8 cellular contexts compared by ENCODE assay signal in the genomic region with DNA sequence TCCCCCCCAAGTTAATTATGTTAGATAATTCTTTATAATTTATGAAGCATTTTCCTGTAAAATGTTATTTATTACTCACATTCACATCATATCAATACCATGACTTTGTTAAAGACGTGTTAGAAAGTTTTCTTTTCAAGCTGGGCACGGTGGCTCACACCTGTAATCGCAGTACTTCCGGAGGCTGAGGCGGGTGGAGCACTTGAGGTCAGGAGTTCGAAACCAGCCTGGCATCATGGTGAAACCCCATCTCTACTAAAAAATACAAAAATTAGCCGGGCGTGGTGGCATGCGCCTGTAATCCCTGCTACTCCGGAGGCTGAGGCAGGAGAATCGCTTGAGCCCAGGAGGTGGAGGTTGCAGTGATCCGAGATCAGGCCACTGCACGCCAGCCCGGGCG. TPM values are rescaled to one million over a fixed set of nuclear protein-coding genes. Genes with fewer than 3 reads are reported as not detected.
A peak's percentile ranks its signal among the peaks of the same experiment; 100 is the strongest.
DNase-seq lines count a peak whose midpoint lies in the region; ATAC-seq, FAIRE-seq and TF ChIP-seq lines count a peak whose summit lies in the region.
"Not testable (repeated sequence)": the region's sequence is repeated elsewhere in the genome, so short reads cannot be mapped to it uniquely, and the experiment has no call there.
"Had no signal": no experiment of that assay in that cellular context is flagged by ENCODE, and none has a peak within 500 bp of the region (broad histone marks: within the 10 kb centered on the region; RNA-seq: fewer than 3 reads in every experiment).

No MANE protein-coding gene starts in this region.

- POLR2A ChIA-PET in OCI-LY7 (lab: Charles Lee): interaction anchor here (0.6 to 5.9 kb wide), 4 partner anchors 12 to 21 kb away, joined by 3 to 59 read pairs (median 25); no protein-coding TSS in a partner anchor

- H3K4me1 ChIP-seq in OCI-LY7 (ENCODE audit: insufficient read depth, low read length, poor library complexity, severe bottlenecking) (peaks cover 17% of the 10 kb centered on the region), left ventricle myocardium inferior (peaks cover 86% of the 10 kb centered on the region)
- H3K4me1 ChIP-seq in astrocyte (ENCODE audit: insufficient read depth, low read length): not testable (repeated sequence)

- H3K4me3 ChIP-seq in OCI-LY7 (ENCODE audit: low read depth, low read length, poor library complexity, severe bottlenecking): peak overlapping the region; percentile 98
- H3K4me3 ChIP-seq in astrocyte (ENCODE audit: insufficient read depth, low read depth, low read length): not testable (repeated sequence)
- peak overlapping the region; percentile 84 for H3K4me3 ChIP-seq in left ventricle myocardium inferior

- H4K20me1 ChIP-seq in OCI-LY7 (ENCODE audit: insufficient read depth, low read length): not testable (repeated sequence)
- peaks cover 31% of the 10 kb centered on the region for H4K20me1 ChIP-seq in astrocyte (ENCODE audit: insufficient read depth, low read length)

- not testable (repeated sequence) for H3K27ac ChIP-seq in OCI-LY7 (ENCODE audit: low read depth, low read length, poor library complexity, severe bottlenecking); astrocyte (ENCODE audit: low read depth, low read length)
- peak overlapping the region; percentile 99 for H3K27ac ChIP-seq in left ventricle myocardium inferior (replicated peaks)

- FAIRE-seq in G401.6 (lab: Jason Lieb, UNC): peak; percentile 3
- not testable (repeated sequence) for FAIRE-seq in astrocyte (lab: Jason Lieb, UNC)

- not testable (repeated sequence) for H2AFZ ChIP-seq in OCI-LY7 (ENCODE audit: low read length); astrocyte (ENCODE audit: low read depth, low read length)

- H3K9ac ChIP-seq in astrocyte (ENCODE audit: low read length): not testable (repeated sequence)

- H3K27me3 Mint-ChIP-seq in astrocyte (ENCODE audit: low read depth, unreplicated experiment); natural killer cell treated with Interleukin-12 subunit alpha and Interleukin-12 subunit beta and Interleukin-15 and Interleukin-18, amount 100 ng/mL, for 72 hours: not testable (repeated sequence)

- not testable (repeated sequence) for H3K4me1 Mint-ChIP-seq in astrocyte (ENCODE audit: low read depth, unreplicated experiment)
- peaks cover 37 to 43% of the 10 kb centered on the region in 2 donors for H3K4me1 Mint-ChIP-seq in natural killer cell treated with Interleukin-12 subunit alpha and Interleukin-12 subunit beta and Interleukin-15 and Interleukin-18, amount 100 ng/mL, for 72 hours (ENCODE audit: low read depth in 2 of 2)

- CTCF ChIA-PET in OCI-LY7 (lab: Charles Lee; ENCODE audit: unreplicated experiment): not testable (repeated sequence)

- peak overlapping the region; percentile 97 for H3K4me3 Mint-ChIP-seq in astrocyte (ENCODE audit: unreplicated experiment)
- H3K4me3 Mint-ChIP-seq in natural killer cell treated with Interleukin-12 subunit alpha and Interleukin-12 subunit beta and Interleukin-15 and Interleukin-18, amount 100 ng/mL, for 72 hours: peak overlapping the region; percentile 95

- H3K9me2 ChIP-seq in OCI-LY7 (ENCODE audit: insufficient read depth, low read length): not testable (repeated sequence)

- intact Hi-C loops in OCI-LY7 (cut with micrococcal nuclease; ENCODE audit: unreplicated experiment); left ventricle myocardium inferior (cut with micrococcal nuclease): not testable (repeated sequence)

- not testable (repeated sequence) for H3K36me3 Mint-ChIP-seq in astrocyte (ENCODE audit: low read depth, unreplicated experiment)
- peaks cover 13% of the 10 kb centered on the region for H3K36me3 Mint-ChIP-seq in natural killer cell treated with Interleukin-12 subunit alpha and Interleukin-12 subunit beta and Interleukin-15 and Interleukin-18, amount 100 ng/mL, for 72 hours

- BruUV-seq in OCI-LY7 (replicated peaks; lab: Mats Ljungman, UMichigan): not testable (repeated sequence)

- not testable (repeated sequence) for TF ChIP-seq CTCF in OCI-LY7 (conservative IDR thresholded peaks at IDR 0.05; ENCODE audit: low read length); astrocyte (IDR thresholded peaks at IDR 0.05; ENCODE audit: insufficient read depth, low read depth, low read length); left ventricle myocardium inferior (IDR thresholded peaks at IDR 0.05; ENCODE audit: borderline replicate concordance)

- H3K36me3 ChIP-seq in OCI-LY7 (ENCODE audit: insufficient read depth, low read length): peaks cover 62% of the 10 kb centered on the region
- H3K36me3 ChIP-seq in astrocyte (ENCODE audit: insufficient read depth, low read length): peaks cover 12% of the 10 kb centered on the region
- H3K36me3 ChIP-seq in left ventricle myocardium inferior: peaks cover 43% of the 10 kb centered on the region

- not testable (repeated sequence) for DNase-seq in OCI-LY7 (ENCODE audit: low spot score); astrocyte (ENCODE audit: low read depth); left ventricle myocardium inferior; natural killer cell treated with Interleukin-12 subunit alpha and Interleukin-12 subunit beta and Interleukin-15 and Interleukin-18, amount 100 ng/mL, for 72 hours (ENCODE audit: low spot score)
- peak; percentile 24 for DNase-seq in activated CD8-positive, alpha-beta memory T cell treated with anti-CD3 and anti-CD28 coated beads, Interleukin-2, amount 50 U/mL, for 4 hours
- peak; percentile 9 for DNase-seq in stimulated activated naive CD4-positive, alpha-beta T cell treated with Interleukin-2 at 50 U/mL for 16 hours (lab: John Stamatoyannopoulos, UW)

- H3K27ac Mint-ChIP-seq in astrocyte (ENCODE audit: unreplicated experiment): not testable (repeated sequence)
- H3K27ac Mint-ChIP-seq in natural killer cell treated with Interleukin-12 subunit alpha and Interleukin-12 subunit beta and Interleukin-15 and Interleukin-18, amount 100 ng/mL, for 72 hours: peak overlapping the region; percentile 93 to 95

- ATAC-seq in natural killer cell treated with Interleukin-12 subunit alpha and Interleukin-12 subunit beta and Interleukin-15 and Interleukin-18, amount 100 ng/mL, for 72 hours: not testable (repeated sequence)

- H3K4me2 ChIP-seq in OCI-LY7 (ENCODE audit: low read length): peak overlapping the region; percentile 78
- H3K4me2 ChIP-seq in astrocyte (ENCODE audit: low read length): not testable (repeated sequence)

- not testable (repeated sequence) for H3K9me3 ChIP-seq in OCI-LY7 (ENCODE audit: low read length); astrocyte (ENCODE audit: insufficient read depth, low read depth, low read length); left ventricle myocardium inferior (replicated peaks)

- H3K79me2 ChIP-seq in OCI-LY7 (ENCODE audit: insufficient read depth, low read depth, low read length) (peaks cover 50% of the 10 kb centered on the region), astrocyte (ENCODE audit: insufficient read depth, low read length) (peaks cover 41% of the 10 kb centered on the region)

- not testable (repeated sequence) for H3K9me3 Mint-ChIP-seq in astrocyte (ENCODE audit: unreplicated experiment); natural killer cell treated with Interleukin-12 subunit alpha and Interleukin-12 subunit beta and Interleukin-15 and Interleukin-18, amount 100 ng/mL, for 72 hours

- H3K27me3 ChIP-seq in astrocyte (ENCODE audit: insufficient read depth, low read length); left ventricle myocardium inferior (ENCODE audit: low read depth): not testable (repeated sequence)

RNA-seq across cellular contexts. Expression of gene GABARAPL1, which starts 3.3 kb away (rescaled TPM):
- 34.2 and 40.7 TPM in 2 replicates for total RNA-seq in OCI-LY7 (2014; rRNA removed; shearing (Covaris generic))
- 52.4 and 65.2 TPM in 2 replicates for total RNA-seq in OCI-LY7 (2022)
- total RNA-seq in astrocyte: 108 and 119 TPM in 2 replicates
- total RNA-seq in left ventricle myocardium inferior: 360 TPM
- total RNA-seq in natural killer cell treated with Interleukin-12 subunit alpha and Interleukin-12 subunit beta and Interleukin-15 and Interleukin-18, amount 100 ng/mL, for 72 hours: 10 to 100 TPM; 24.9 to 48.8 TPM

RNA-seq across cellular contexts. Expression of gene TMEM52B, which starts 37.1 kb away (rescaled TPM):
- not detected in 2 replicates for total RNA-seq in OCI-LY7 (2014; rRNA removed; shearing (Covaris generic))
- total RNA-seq in OCI-LY7 (2022) (0.21 and 0.22 TPM in 2 replicates), astrocyte (0.45 TPM in 1 of 2 replicates, not detected in the other), left ventricle myocardium inferior (not detected)
- not detected for total RNA-seq in natural killer cell treated with Interleukin-12 subunit alpha and Interleukin-12 subunit beta and Interleukin-15 and Interleukin-18, amount 100 ng/mL, for 72 hours
- total RNA-seq: LHCN-M2 had no signal

RNA-seq across cellular contexts. Expression of gene OLR1, which starts 44.0 kb away (rescaled TPM):
- total RNA-seq in OCI-LY7 (2014; rRNA removed; shearing (Covaris generic)): not detected in 2 replicates
- total RNA-seq in OCI-LY7 (2022): not detected in 2 replicates
- 0.96 and 0.98 TPM in 2 replicates for total RNA-seq in astrocyte
- 0.55 TPM for total RNA-seq in left ventricle myocardium inferior
- not detected for total RNA-seq in natural killer cell treated with Interleukin-12 subunit alpha and Interleukin-12 subunit beta and Interleukin-15 and Interleukin-18, amount 100 ng/mL, for 72 hours
- total RNA-seq: LHCN-M2 had no signal
